8 cellular contexts compared by ENCODE assay signal in the genomic region with DNA sequence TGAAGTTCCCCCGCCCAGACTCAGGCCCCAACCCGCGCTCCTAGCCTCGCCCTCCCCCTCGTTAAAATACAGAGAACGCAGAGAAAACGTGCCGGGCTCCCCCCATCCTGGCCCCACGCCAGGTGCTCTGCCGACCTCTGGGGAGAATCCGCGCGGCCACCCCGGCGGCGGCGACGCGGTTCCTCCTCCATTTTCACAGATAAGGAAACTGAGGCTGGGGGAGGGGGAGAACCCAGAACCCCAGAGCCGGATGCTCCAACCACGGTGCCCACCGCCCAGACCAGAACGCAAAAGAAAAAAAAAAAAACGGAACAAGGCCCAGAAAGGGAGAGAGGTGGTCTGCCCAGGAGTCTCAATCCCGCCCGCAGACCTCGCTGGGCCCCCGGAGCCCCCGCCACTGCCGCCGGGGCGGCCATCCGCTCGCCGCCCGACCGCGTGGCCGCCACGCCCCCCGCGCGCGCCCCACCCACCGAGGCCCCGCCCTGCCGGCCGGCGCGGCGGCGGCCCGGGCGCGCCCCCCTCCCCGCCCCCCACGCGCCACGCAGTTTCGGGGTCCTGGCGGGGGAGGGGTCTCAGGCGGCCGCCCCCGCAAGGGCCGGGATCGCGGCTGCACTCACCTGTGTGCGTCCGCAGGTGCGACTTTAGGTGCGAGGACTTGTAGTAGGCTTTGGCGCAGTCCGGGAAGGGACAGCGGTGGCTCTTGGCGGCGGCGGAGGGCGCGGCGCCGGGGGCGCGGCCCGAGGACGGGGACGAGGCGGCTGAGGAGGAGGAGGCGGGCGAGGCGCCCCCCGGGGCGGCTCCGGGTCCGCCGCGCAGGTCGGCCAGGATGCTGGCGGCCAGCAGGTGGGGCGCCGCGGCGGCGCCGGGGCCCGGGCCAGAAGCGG. TPM values are rescaled to one million over a fixed set of nuclear protein-coding genes. Genes with fewer than 3 reads are reported as not detected.
DNase-seq lines count a peak whose midpoint lies in the region; FAIRE-seq and TF ChIP-seq lines count a peak whose summit lies in the region.

No MANE protein-coding gene starts in this region.

- no peaks in the 10 kb centered on the region for H3K9me2 ChIP-seq in MM.1S (replicated peaks; ENCODE audit: insufficient read depth, low read length)

- peak overlapping the region; percentile 69 for H3K9ac ChIP-seq in MM.1S (ENCODE audit: low read length)
- H3K9ac ChIP-seq in rectal smooth muscle tissue (ENCODE audit: low read length): peak overlapping the region; percentile 68

- H3F3A ChIP-seq in MM.1S (ENCODE audit: insufficient read depth, low read length): peaks cover 24% of the 10 kb centered on the region

- H2AFZ ChIP-seq in MM.1S (ENCODE audit: low read length): no peak overlapping the region

- peaks cover 59% of the 10 kb centered on the region for H3K79me2 ChIP-seq in MM.1S (ENCODE audit: low read length)

- no peaks in the 10 kb centered on the region for H3K27me3 ChIP-seq in BE2C
- H3K27me3 ChIP-seq in MM.1S (replicated peaks; ENCODE audit: insufficient read depth, low read length): no peaks in the 10 kb centered on the region
- H3K27me3 ChIP-seq in rectal smooth muscle tissue (ENCODE audit: control insufficient read depth, insufficient read depth, low read length): no peaks in the 10 kb centered on the region

- H3K4me3 ChIP-seq in BE2C (ENCODE audit: low read depth, low read length) (peak overlapping the region; percentile 83), MM.1S (ENCODE audit: low read length) (peak overlapping the region; percentile 98), fibroblast of pulmonary artery (replicated peaks; ENCODE audit: low read depth, low read length) (peak overlapping the region; percentile 69), rectal smooth muscle tissue (ENCODE audit: low read length) (peak overlapping the region; percentile 71)

- H3K4me1 ChIP-seq in BE2C (peaks cover 22% of the 10 kb centered on the region), MM.1S (ENCODE audit: low read length) (peaks cover 15% of the 10 kb centered on the region), rectal smooth muscle tissue (ENCODE audit: control insufficient read depth, insufficient read depth, low read length) (peaks cover 8% of the 10 kb centered on the region)

- H3K36me3 ChIP-seq in BE2C (peaks cover 4% of the 10 kb centered on the region), MM.1S (replicated peaks; ENCODE audit: insufficient read depth, low read length) (no peaks in the 10 kb centered on the region), rectal smooth muscle tissue (ENCODE audit: control insufficient read depth, insufficient read depth, low read length) (no peaks in the 10 kb centered on the region)

- H3K9me3 ChIP-seq in BE2C: no peaks in the 10 kb centered on the region; the same call in 1 of the 2 replicates
- no peaks in the 10 kb centered on the region for H3K9me3 ChIP-seq in MM.1S (replicated peaks; ENCODE audit: insufficient read depth, low read length)

- H4K20me1 ChIP-seq in MM.1S (ENCODE audit: insufficient read depth, low read length): no peaks in the 10 kb centered on the region

- H3K4me2 ChIP-seq in MM.1S (ENCODE audit: low read depth, low read length): peak overlapping the region; percentile 97

- FAIRE-seq in GM19239 (lab: Jason Lieb, UNC): no peak

- DNase-seq in BE2C (peak; percentile 69), GM19239 (ENCODE audit: insufficient read length, low spot score) (peak; percentile 70), MM.1S (peak; percentile 54), fibroblast of pulmonary artery (ENCODE audit: low read depth) (no peak), NCI-H187 treated with DMSO at 0.1 percent for 48 hours (lab: John Stamatoyannopoulos, UW) (no peak), GF-D8 (lab: John Stamatoyannopoulos, UW) (no peak)
- peak; percentile 71 for DNase-seq in activated T-cell treated with anti-CD3 and anti-CD28 coated beads, Interleukin-2, amount 50 U/mL, for 1 hour

- H3K27ac ChIP-seq in MM.1S (ENCODE audit: low read length) (no peak overlapping the region), rectal smooth muscle tissue (ENCODE audit: low read depth, low read length) (peak overlapping the region; percentile 45)

- TF ChIP-seq CTCF in BE2C (IDR thresholded peaks at IDR 0.05; ENCODE audit: low read depth, low read length) (no peak), MM.1S (IDR thresholded peaks at IDR 0.05; ENCODE audit: low read length) (no peak), fibroblast of pulmonary artery (IDR thresholded peaks at IDR 0.05; ENCODE audit: low read length, missing control alignments) (no peak)

RNA-seq across cellular contexts. Expression of gene KLF16, which starts 0.7 kb away (rescaled TPM):
- polyA plus RNA-seq in BE2C (2012; ENCODE audit: insufficient read depth, insufficient read length, low read depth): 112 TPM

RNA-seq across cellular contexts. Expression of gene REXO1, which starts 14.4 kb away (rescaled TPM):
- polyA plus RNA-seq in BE2C (2012; ENCODE audit: insufficient read depth, insufficient read length, low read depth): 165 TPM

RNA-seq across cellular contexts. Expression of gene ABHD17A, which starts 22.6 kb away (rescaled TPM):
- 324 TPM for polyA plus RNA-seq in BE2C (2012; ENCODE audit: insufficient read depth, insufficient read length, low read depth)

RNA-seq across cellular contexts. Expression of gene ADAT3, which starts 42.5 kb away (rescaled TPM):
- polyA plus RNA-seq in BE2C (2012; ENCODE audit: insufficient read depth, insufficient read length, low read depth): 51.0 TPM

RNA-seq across cellular contexts. Expression of gene SCAMP4, which starts 42.5 kb away (rescaled TPM):
- 23.2 TPM for polyA plus RNA-seq in BE2C (2012; ENCODE audit: insufficient read depth, insufficient read length, low read depth)

Comparison
In these comparisons a context has a peak if more than half of its experiments do, and no peak if none do; other contexts are left out.
1. DNase-seq: peak in BE2C (single experiment), GM19239 (single experiment), MM.1S (single experiment) and activated T-cell treated with anti-CD3 and anti-CD28 coated beads, Interleukin-2, amount 50 U/mL, for 1 hour (single experiment); none in fibroblast of pulmonary artery (single experiment), NCI-H187 treated with DMSO at 0.1 percent for 48 hours (single experiment) and GF-D8 (single experiment).
2. Peak in every context shown above with its lines, with median percentiles within 50 percentile points of each other: H3K4me3 ChIP-seq.